Comparison of ENCODE assay signal across 8 cellular contexts in genomic region chr17:36545093-36545464, GRCh38. TPM values are rescaled to one million over a fixed set of nuclear protein-coding genes. Genes with fewer than 3 reads are reported as not detected.
DNase-seq lines count a peak whose midpoint lies in the region; ATAC-seq and TF ChIP-seq lines count a peak whose summit lies in the region.

No MANE protein-coding gene starts in this region.

- TF ChIP-seq CTCF in BE2C (IDR thresholded peaks at IDR 0.05; ENCODE audit: low read depth, low read length) (no peak), NB4 (IDR thresholded peaks at IDR 0.05; ENCODE audit: low read depth, low read length) (no peak), GM13977 (IDR thresholded peaks at IDR 0.05; ENCODE audit: extremely low read depth, insufficient read depth, missing control alignments) (no peak)

- H3K9me3 ChIP-seq in BE2C, result no peaks in the 10 kb centered on the region
- H3K9me3 ChIP-seq in naive thymus-derived CD4-positive, alpha-beta T cell (ENCODE audit: control insufficient read depth in 2 of 3, low read length in 3 of 3), result no peaks in the 10 kb centered on the region

- H3K4me1 Mint-ChIP-seq in dendritic cell treated with granulocyte-macrophage colony-stimulating factor and Interleukin-4, amounts not matched to agents 40 ng/mL and 50 ng/mL, for 4 days (ENCODE audit: low read depth), result peaks cover 19% of the 10 kb centered on the region
- peaks cover 7 to 51% (median 37%) of the 10 kb centered on the region in 7 donors for H3K4me1 Mint-ChIP-seq in naive thymus-derived CD4-positive, alpha-beta T cell

- peak overlapping the region; percentile 98 for H3K4me3 Mint-ChIP-seq in dendritic cell treated with granulocyte-macrophage colony-stimulating factor and Interleukin-4, amounts not matched to agents 40 ng/mL and 50 ng/mL, for 4 days
- H3K4me3 Mint-ChIP-seq in naive thymus-derived CD4-positive, alpha-beta T cell, result peak overlapping the region; percentile 87 to 97 (median 94)

- H3K4me3 ChIP-seq in BE2C (ENCODE audit: low read depth, low read length), result peak overlapping the region; percentile 95
- peak overlapping the region; percentile 84 for H3K4me3 ChIP-seq in NB4 (ENCODE audit: low read depth, low read length)
- peak overlapping the region; percentile 99 for H3K4me3 ChIP-seq in naive thymus-derived CD4-positive, alpha-beta T cell (ENCODE audit: low read length)

- peak overlapping the region; percentile 94 for H3K27ac ChIP-seq in naive thymus-derived CD4-positive, alpha-beta T cell (ENCODE audit: low read depth, low read length)

- in situ Hi-C loops in GM13977 (cut with MboI; ENCODE audit: low pct_unique_long_range_greater_than_20kb, low sequenced_read_pairs, unreplicated experiment), result no loop called here

- H3K4me1 ChIP-seq in BE2C, result peaks cover 3% of the 10 kb centered on the region; the same call in 1 of the 2 replicates
- H3K4me1 ChIP-seq in naive thymus-derived CD4-positive, alpha-beta T cell (ENCODE audit: control insufficient read depth in 2 of 2, insufficient read depth in 2 of 2, low read length in 2 of 2), result peaks cover 35 to 37% of the 10 kb centered on the region in 2 donors

- peak overlapping the region; percentile 99 for H3K27ac Mint-ChIP-seq in dendritic cell treated with granulocyte-macrophage colony-stimulating factor and Interleukin-4, amounts not matched to agents 40 ng/mL and 50 ng/mL, for 4 days
- H3K27ac Mint-ChIP-seq in naive thymus-derived CD4-positive, alpha-beta T cell, result peak overlapping the region; percentile 92 to 100 (median 96)

- no peak for TF ChIP-seq POLR2A in NB4 (IDR thresholded peaks at IDR 0.05; ENCODE audit: extremely low read depth, insufficient read length)

- POLR2A ChIA-PET in naive thymus-derived CD4-positive, alpha-beta T cell (lab: Charles Lee), result interaction anchor here (0.6 to 7.7 kb wide), 12 partner anchors 8 to 62 kb away, joined by 3 to 130 read pairs (median 10); partner anchors contain the start of genes MRM1, MYO19 and PIGW

- H3K27me3 ChIP-seq in BE2C, result no peaks in the 10 kb centered on the region
- H3K27me3 ChIP-seq in naive thymus-derived CD4-positive, alpha-beta T cell (ENCODE audit: control insufficient read depth in 2 of 2, insufficient read depth in 2 of 2, low read length in 2 of 2), result no peaks in the 10 kb centered on the region

- peaks cover 54% of the 10 kb centered on the region for H3K36me3 Mint-ChIP-seq in dendritic cell treated with granulocyte-macrophage colony-stimulating factor and Interleukin-4, amounts not matched to agents 40 ng/mL and 50 ng/mL, for 4 days (ENCODE audit: low read depth)
- peaks cover 0 to 15% (median 4%) of the 10 kb centered on the region in 5 donors for H3K36me3 Mint-ChIP-seq in naive thymus-derived CD4-positive, alpha-beta T cell

- H3K27me3 Mint-ChIP-seq in dendritic cell treated with granulocyte-macrophage colony-stimulating factor and Interleukin-4, amounts not matched to agents 40 ng/mL and 50 ng/mL, for 4 days, result no peaks in the 10 kb centered on the region
- no peaks in the 10 kb centered on the region for H3K27me3 Mint-ChIP-seq in naive thymus-derived CD4-positive, alpha-beta T cell

- H3K36me3 ChIP-seq in BE2C, result peaks cover 14% of the 10 kb centered on the region
- H3K36me3 ChIP-seq in naive thymus-derived CD4-positive, alpha-beta T cell (ENCODE audit: control insufficient read depth in 2 of 3, insufficient read depth in 3 of 3, low read length in 3 of 3), result peaks cover 0 to 12% (median 0%) of the 10 kb centered on the region in 3 experiments

- DNase-seq in BE2C, result no peak
- DNase-seq in NB4 (ENCODE audit: low read depth), result no peak
- no peak for DNase-seq in naive thymus-derived CD4-positive, alpha-beta T cell
- no peak for DNase-seq in GM13977 (ENCODE audit: low spot score)
- no peak for DNase-seq in cerebellar nuclear complex (lab: John Stamatoyannopoulos, UW)
- no peak for DNase-seq in foreskin melanocyte

- peak; percentile 46 for ATAC-seq in GM21390 (IDR thresholded peaks at IDR 0.05; ENCODE audit: unreplicated experiment)
- ATAC-seq in naive thymus-derived CD4-positive, alpha-beta T cell, result no peak

- CTCF ChIA-PET in naive thymus-derived CD4-positive, alpha-beta T cell (lab: Charles Lee), result interaction anchor here (1.0 to 1.4 kb wide), 3 partner anchors 9 to 58 kb away, joined by 3 to 5 read pairs (median 4); partner anchors contain the start of genes MYO19 and PIGW

- intact Hi-C loops in dendritic cell treated with granulocyte-macrophage colony-stimulating factor and Interleukin-4, amounts not matched to agents 40 ng/mL and 50 ng/mL, for 4 days (cut with micrococcal nuclease), result loop anchor here (5.0 kb wide), 1 partner anchor 47 kb away; the partner anchor contains the start of gene DHRS11
- intact Hi-C loops in naive thymus-derived CD4-positive, alpha-beta T cell (cut with micrococcal nuclease), result loop anchor here (1.0 to 10.0 kb wide), 11 partner anchors 46 to 1062 kb away; partner anchors contain the start of genes DHRS11 (in 2 of the 2), MRM1 (in 2 of the 2), ZNHIT3 (in 2 of the 2) and AATF (in 1 of the 2)

- H3K9me3 Mint-ChIP-seq in dendritic cell treated with granulocyte-macrophage colony-stimulating factor and Interleukin-4, amounts not matched to agents 40 ng/mL and 50 ng/mL, for 4 days, result no peaks in the 10 kb centered on the region
- no peaks in the 10 kb centered on the region for H3K9me3 Mint-ChIP-seq in naive thymus-derived CD4-positive, alpha-beta T cell

RNA-seq across cellular contexts. Expression of gene GGNBP2, which starts 0.4 kb away (rescaled TPM):
- polyA plus RNA-seq in BE2C (2012; ENCODE audit: insufficient read depth, insufficient read length, low read depth), result 81.5 TPM
- 100 to 1,000 TPM in 4 of 5 experiments, 10 to 100 TPM in 1; 99.7 to 173 (median 145) TPM for total RNA-seq in naive thymus-derived CD4-positive, alpha-beta T cell
- polyA plus RNA-seq in naive thymus-derived CD4-positive, alpha-beta T cell, result 10 to 100 TPM; 60.4 to 65.1 TPM

RNA-seq across cellular contexts. Expression of gene PIGW, which starts 10.3 kb away (rescaled TPM):
- polyA plus RNA-seq in BE2C (2012; ENCODE audit: insufficient read depth, insufficient read length, low read depth), result 34.8 TPM
- 10 to 100 TPM in 1 of 5 experiments, 1 to 10 TPM in 4; 4.2 to 15.6 (median 5.4) TPM for total RNA-seq in naive thymus-derived CD4-positive, alpha-beta T cell
- polyA plus RNA-seq in naive thymus-derived CD4-positive, alpha-beta T cell, result 10 to 100 TPM; 10.9 TPM

RNA-seq across cellular contexts. Expression of gene MYO19, which starts 10.4 kb away (rescaled TPM):
- 44.2 TPM for polyA plus RNA-seq in BE2C (2012; ENCODE audit: insufficient read depth, insufficient read length, low read depth)
- total RNA-seq in naive thymus-derived CD4-positive, alpha-beta T cell, result 100 to 1,000 TPM in 1 of 5 experiments, 10 to 100 TPM in 4; 65.2 to 114 (median 76.9) TPM
- polyA plus RNA-seq in naive thymus-derived CD4-positive, alpha-beta T cell, result 1 to 10 TPM; 4.9 to 5.7 TPM

RNA-seq across cellular contexts. Expression of gene DHRS11, which starts 46.6 kb away (rescaled TPM):
- polyA plus RNA-seq in BE2C (2012; ENCODE audit: insufficient read depth, insufficient read length, low read depth), result 7.1 TPM
- total RNA-seq in naive thymus-derived CD4-positive, alpha-beta T cell, result 10 to 100 TPM in 1 of 5 experiments, 1 to 10 TPM in 4; 1.6 to 10.9 (median 5.1) TPM
- polyA plus RNA-seq in naive thymus-derived CD4-positive, alpha-beta T cell, result 1 to 10 TPM; 5.3 to 7.7 TPM

RNA-seq across cellular contexts. Expression of gene MRM1, which starts 56.3 kb away (rescaled TPM):
- polyA plus RNA-seq in BE2C (2012; ENCODE audit: insufficient read depth, insufficient read length, low read depth), result 7.3 TPM
- 10 to 100 TPM in 3 of 5 experiments, 1 to 10 TPM in 2; 3.8 to 15.6 (median 13.3) TPM for total RNA-seq in naive thymus-derived CD4-positive, alpha-beta T cell
- polyA plus RNA-seq in naive thymus-derived CD4-positive, alpha-beta T cell, result 1 to 10 TPM; 3.1 to 9.3 TPM
